Comparison of ENCODE assay signal across 8 cellular contexts in the genomic region with DNA sequence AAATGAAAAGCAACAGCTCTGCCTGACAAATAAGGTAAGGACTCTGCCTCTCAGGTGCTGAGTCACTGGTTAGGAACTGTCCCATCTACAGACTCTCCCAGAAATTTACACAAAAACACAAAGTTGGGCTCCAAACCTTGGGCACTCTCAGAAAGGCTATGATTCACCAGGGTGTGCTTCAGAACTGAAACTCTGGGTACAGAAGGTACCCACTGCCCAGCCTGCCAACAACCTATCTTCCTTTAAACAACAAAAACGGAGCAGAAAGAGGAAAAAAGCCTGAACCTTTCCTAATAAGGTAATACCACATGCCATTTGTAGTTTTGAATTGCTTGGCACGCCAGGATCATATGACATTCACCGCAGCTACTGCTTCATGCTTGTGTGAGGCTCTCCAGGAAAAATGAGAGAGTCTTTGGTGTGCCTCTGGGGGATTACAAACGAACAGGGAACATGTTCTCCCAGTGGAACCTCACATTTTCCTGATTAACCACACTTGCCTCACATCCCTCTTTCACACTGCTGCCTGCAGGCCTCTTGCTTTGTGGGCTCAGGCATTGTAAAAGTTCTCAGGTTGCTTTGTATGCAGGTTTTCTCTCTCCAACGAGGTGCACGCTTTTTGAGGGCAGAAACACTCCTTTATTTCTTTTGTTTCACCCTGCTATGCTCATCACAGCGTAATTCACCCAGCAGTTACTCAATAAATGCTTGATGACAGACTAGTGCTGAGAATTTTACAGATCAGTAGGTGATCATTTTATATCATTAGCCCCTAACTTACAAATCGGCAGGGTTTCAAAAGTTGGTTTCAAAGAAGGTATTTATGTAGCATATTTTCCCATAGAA.
DNase-seq lines count a peak whose midpoint lies in the region; ATAC-seq and TF ChIP-seq lines count a peak whose summit lies in the region.

No MANE protein-coding gene starts in this region.

- peak overlapping the region; percentile 75 for H3K4me2 ChIP-seq in hepatocyte

- H3K9me2 ChIP-seq in hepatocyte (replicated peaks; ENCODE audit: insufficient read depth), result no peaks in the 10 kb centered on the region

- H4K20me1 ChIP-seq in hepatocyte (ENCODE audit: insufficient read depth, poor library complexity, severe bottlenecking), result no peaks in the 10 kb centered on the region

- H2AFZ ChIP-seq in hepatocyte, result no peak overlapping the region

- ATAC-seq in HG03064 (IDR thresholded peaks at IDR 0.05; ENCODE audit: low read depth, unreplicated experiment) (peak; percentile 31), HG03520 (IDR thresholded peaks at IDR 0.05; ENCODE audit: unreplicated experiment) (no peak), GM18873 (IDR thresholded peaks at IDR 0.05; ENCODE audit: low FRiP score, unreplicated experiment) (no peak), GM19035 (IDR thresholded peaks at IDR 0.05; ENCODE audit: unreplicated experiment) (no peak)

- H3K4me3 ChIP-seq in hepatocyte (no peak overlapping the region), spleen (no peak overlapping the region)

- H3K27ac ChIP-seq in VCaP, result peak overlapping the region; percentile 87
- peak overlapping the region; percentile 85 for H3K27ac ChIP-seq in hepatocyte
- H3K27ac ChIP-seq in spleen, result peak overlapping the region in 6 of 8 donors; percentile 22 to 69 (median 46)

- DNase-seq in CD1c-positive myeloid dendritic cell (ENCODE audit: extremely low spot score) (peak; percentile 48), hepatocyte (ENCODE audit: low spot score) (peak; percentile 73), spleen (no peak)

- no peak for TF ChIP-seq CTCF in VCaP (conservative IDR thresholded peaks at IDR 0.05)
- TF ChIP-seq CTCF in hepatocyte (IDR thresholded peaks at IDR 0.05; ENCODE audit: poor library complexity), result no peak
- no peak for TF ChIP-seq CTCF in spleen (IDR thresholded peaks at IDR 0.05 in 8 of 11, conservative IDR thresholded peaks at IDR 0.05 in 3 of 11)

- intact Hi-C loops in spleen (cut with DNase I; ENCODE audit: low total_unique reads), result loop anchor here (10.0 kb wide), 1 partner anchor 65 kb away; the partner anchor contains the start of gene GADD45A

- H3K27me3 ChIP-seq in hepatocyte, result no peaks in the 10 kb centered on the region
- H3K27me3 ChIP-seq in spleen (replicated peaks in 1 of 7), result no peaks in the 10 kb centered on the region

- no peaks in the 10 kb centered on the region for H3K9me3 ChIP-seq in hepatocyte (ENCODE audit: low read depth)
- H3K9me3 ChIP-seq in spleen, result no peaks in the 10 kb centered on the region

- H3K36me3 ChIP-seq in hepatocyte (replicated peaks; ENCODE audit: insufficient read depth, low read depth), result no peaks in the 10 kb centered on the region
- H3K36me3 ChIP-seq in spleen, result no peaks in the 10 kb centered on the region

- peaks cover 31% of the 10 kb centered on the region for H3K79me2 ChIP-seq in hepatocyte

- WGBS in hepatocyte (ENCODE audit: low lambda C conversion rate, missing lambda C conversion rate), result 26% methylated on average over 8 of the region's 8 CpGs
- 46 to 56% (median 48%) methylated on average over 8 of the region's 8 CpGs for WGBS in spleen, 5 donors

- no peak for TF ChIP-seq POLR2A in spleen (IDR thresholded peaks at IDR 0.05)

- H3K4me1 ChIP-seq in hepatocyte (ENCODE audit: insufficient read depth) (peaks cover 39% of the 10 kb centered on the region), spleen (peaks cover 5 to 58% (median 30%) of the 10 kb centered on the region in 6 donors)
